1 cellular context compared by ENCODE assay signal in the genomic region with DNA sequence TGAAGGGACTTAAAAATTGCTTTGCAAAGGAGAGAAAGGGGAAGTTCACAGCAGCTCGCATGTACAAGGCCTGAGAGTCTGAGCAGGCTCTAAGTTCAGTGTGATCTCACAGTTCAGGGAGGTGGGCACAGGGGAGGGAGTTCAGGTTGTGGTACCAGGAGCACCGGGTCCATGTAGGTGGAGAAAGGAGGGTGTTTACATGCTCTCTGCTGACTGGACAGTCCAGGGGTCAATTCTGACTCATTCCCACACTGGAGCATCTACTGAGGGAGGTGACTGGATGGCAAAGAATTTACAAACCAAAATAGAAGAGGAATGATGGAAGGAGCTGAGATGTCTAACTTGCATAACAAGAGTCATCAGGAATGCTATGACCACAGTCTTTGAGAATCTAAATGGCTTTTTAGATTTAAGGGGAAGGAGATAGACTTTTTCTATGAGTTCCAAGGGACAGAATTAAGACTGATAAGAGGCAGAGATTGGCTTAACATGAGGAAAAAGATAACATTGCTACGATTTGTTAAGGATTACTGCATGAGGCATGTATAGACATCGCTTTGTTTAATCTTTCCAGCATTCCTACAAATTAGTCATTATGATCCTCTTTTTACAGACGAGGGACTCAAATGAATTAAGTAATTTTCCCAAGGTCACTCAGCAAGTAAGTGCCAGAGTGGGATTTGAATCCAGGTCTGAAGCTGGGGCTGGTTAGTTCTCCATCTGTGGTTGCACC.
TF ChIP-seq lines count a peak whose summit lies in the region.

No MANE protein-coding gene starts in this region.

TF ChIP-seq in HepG2, 621 proteins besides CTCF, POLR2A, EP300 and RAD21 (continued from another document and continues in another):
- TF ChIP-seq, protein P1, sequence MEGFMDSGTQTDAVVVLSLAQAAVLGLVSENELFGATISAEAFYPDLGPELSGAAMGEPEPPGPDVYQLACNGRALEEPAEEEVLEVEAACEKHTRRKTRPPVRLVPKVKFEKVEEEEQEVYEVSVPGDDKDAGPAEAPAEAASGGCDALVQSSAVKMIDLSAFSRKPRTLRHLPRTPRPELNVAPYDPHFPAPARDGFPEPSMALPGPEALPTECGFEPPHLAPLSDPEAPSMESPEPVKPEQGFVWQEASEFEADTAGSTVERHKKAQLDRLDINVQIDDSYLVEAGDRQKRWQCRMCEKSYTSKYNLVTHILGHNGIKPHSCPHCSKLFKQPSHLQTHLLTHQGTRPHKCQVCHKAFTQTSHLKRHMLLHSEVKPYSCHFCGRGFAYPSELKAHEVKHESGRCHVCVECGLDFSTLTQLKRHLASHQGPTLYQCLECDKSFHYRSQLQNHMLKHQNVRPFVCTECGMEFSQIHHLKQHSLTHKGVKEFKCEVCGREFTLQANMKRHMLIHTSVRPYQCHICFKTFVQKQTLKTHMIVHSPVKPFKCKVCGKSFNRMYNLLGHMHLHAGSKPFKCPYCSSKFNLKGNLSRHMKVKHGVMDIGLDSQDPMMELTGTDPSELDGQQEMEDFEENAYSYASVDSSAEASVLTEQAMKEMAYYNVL (CRISPR knock-in tag; IDR thresholded peaks at IDR 0.05; ENCODE audit: borderline replicate concordance) = no peak
- TF ChIP-seq ZNF563 (CRISPR knock-in tag; IDR thresholded peaks at IDR 0.05) = no peak
- TF ChIP-seq, protein P2, sequence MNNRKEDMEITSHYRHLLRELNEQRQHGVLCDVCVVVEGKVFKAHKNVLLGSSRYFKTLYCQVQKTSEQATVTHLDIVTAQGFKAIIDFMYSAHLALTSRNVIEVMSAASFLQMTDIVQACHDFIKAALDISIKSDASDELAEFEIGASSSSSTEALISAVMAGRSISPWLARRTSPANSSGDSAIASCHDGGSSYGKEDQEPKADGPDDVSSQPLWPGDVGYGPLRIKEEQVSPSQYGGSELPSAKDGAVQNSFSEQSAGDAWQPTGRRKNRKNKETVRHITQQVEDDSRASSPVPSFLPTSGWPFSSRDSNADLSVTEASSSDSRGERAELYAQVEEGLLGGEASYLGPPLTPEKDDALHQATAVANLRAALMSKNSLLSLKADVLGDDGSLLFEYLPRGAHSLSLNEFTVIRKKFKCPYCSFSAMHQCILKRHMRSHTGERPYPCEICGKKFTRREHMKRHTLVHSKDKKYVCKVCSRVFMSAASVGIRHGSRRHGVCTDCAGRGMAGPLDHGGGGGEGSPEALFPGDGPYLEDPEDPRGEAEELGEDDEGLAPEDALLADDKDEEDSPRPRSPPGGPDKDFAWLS (CRISPR knock-in tag; IDR thresholded peaks at IDR 0.05; ENCODE audit: borderline replicate concordance) = no peak
- no peak for TF ChIP-seq ZZZ3 (CRISPR knock-in tag; IDR thresholded peaks at IDR 0.05; ENCODE audit: borderline replicate concordance)
- TF ChIP-seq ZNF841 (CRISPR knock-in tag; IDR thresholded peaks at IDR 0.05; ENCODE audit: borderline replicate concordance) = no peak
- peak; percentile 97 for TF ChIP-seq FOXO1 (CRISPR knock-in tag; IDR thresholded peaks at IDR 0.05)
- TF ChIP-seq NR1H2 (CRISPR knock-in tag; IDR thresholded peaks at IDR 0.05; ENCODE audit: borderline replicate concordance, low read depth) = no peak
- no peak for TF ChIP-seq TMF1 (CRISPR knock-in tag; IDR thresholded peaks at IDR 0.05; ENCODE audit: low read depth)
- TF ChIP-seq SMAD9 (CRISPR knock-in tag; IDR thresholded peaks at IDR 0.05) = no peak
- no peak for TF ChIP-seq ZNF674 (CRISPR knock-in tag; IDR thresholded peaks at IDR 0.05; ENCODE audit: low read depth)
- TF ChIP-seq TARDBP (CRISPR knock-in tag; IDR thresholded peaks at IDR 0.05) = peak; percentile 21; the same call in 1 of the 2 replicates
- TF ChIP-seq, protein P3, sequence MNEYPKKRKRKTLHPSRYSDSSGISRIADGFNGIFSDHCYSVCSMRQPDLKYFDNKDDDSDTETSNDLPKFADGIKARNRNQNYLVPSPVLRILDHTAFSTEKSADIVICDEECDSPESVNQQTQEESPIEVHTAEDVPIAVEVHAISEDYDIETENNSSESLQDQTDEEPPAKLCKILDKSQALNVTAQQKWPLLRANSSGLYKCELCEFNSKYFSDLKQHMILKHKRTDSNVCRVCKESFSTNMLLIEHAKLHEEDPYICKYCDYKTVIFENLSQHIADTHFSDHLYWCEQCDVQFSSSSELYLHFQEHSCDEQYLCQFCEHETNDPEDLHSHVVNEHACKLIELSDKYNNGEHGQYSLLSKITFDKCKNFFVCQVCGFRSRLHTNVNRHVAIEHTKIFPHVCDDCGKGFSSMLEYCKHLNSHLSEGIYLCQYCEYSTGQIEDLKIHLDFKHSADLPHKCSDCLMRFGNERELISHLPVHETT (CRISPR knock-in tag; conservative IDR thresholded peaks at IDR 0.05) = no peak
- no peak for TF ChIP-seq ZNF672 (CRISPR knock-in tag; IDR thresholded peaks at IDR 0.05)
- no peak for TF ChIP-seq ARHGAP35 (CRISPR knock-in tag; IDR thresholded peaks at IDR 0.05; ENCODE audit: borderline replicate concordance)
- TF ChIP-seq ZNF232 (CRISPR knock-in tag; IDR thresholded peaks at IDR 0.05; ENCODE audit: borderline replicate concordance) = no peak
- no peak for TF ChIP-seq MATR3 (CRISPR knock-in tag; IDR thresholded peaks at IDR 0.05)
- TF ChIP-seq ZNF567 (CRISPR knock-in tag; IDR thresholded peaks at IDR 0.05; ENCODE audit: borderline replicate concordance) = no peak
- TF ChIP-seq ZNF768 (CRISPR knock-in tag; IDR thresholded peaks at IDR 0.05) = no peak
- no peak for TF ChIP-seq ZNF234 (CRISPR knock-in tag; conservative IDR thresholded peaks at IDR 0.05)
- TF ChIP-seq ZFP36 (IDR thresholded peaks at IDR 0.05; ENCODE audit: borderline replicate concordance, low read depth, low read length, partially characterized antibody) = no peak
- TF ChIP-seq ZNF432 (CRISPR knock-in tag; IDR thresholded peaks at IDR 0.05; ENCODE audit: borderline replicate concordance) = no peak
- no peak for TF ChIP-seq ZMYM4 (CRISPR knock-in tag; IDR thresholded peaks at IDR 0.05)
- no peak for TF ChIP-seq SYNCRIP (IDR thresholded peaks at IDR 0.05; ENCODE audit: insufficient read depth, low read depth, low read length)
- TF ChIP-seq, protein P4, sequence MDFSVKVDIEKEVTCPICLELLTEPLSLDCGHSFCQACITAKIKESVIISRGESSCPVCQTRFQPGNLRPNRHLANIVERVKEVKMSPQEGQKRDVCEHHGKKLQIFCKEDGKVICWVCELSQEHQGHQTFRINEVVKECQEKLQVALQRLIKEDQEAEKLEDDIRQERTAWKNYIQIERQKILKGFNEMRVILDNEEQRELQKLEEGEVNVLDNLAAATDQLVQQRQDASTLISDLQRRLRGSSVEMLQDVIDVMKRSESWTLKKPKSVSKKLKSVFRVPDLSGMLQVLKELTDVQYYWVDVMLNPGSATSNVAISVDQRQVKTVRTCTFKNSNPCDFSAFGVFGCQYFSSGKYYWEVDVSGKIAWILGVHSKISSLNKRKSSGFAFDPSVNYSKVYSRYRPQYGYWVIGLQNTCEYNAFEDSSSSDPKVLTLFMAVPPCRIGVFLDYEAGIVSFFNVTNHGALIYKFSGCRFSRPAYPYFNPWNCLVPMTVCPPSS (IDR thresholded peaks at IDR 0.05) = no peak
- no peak for TF ChIP-seq NRL (CRISPR knock-in tag; IDR thresholded peaks at IDR 0.05; ENCODE audit: borderline replicate concordance)
- TF ChIP-seq ZNF761 (CRISPR knock-in tag; conservative IDR thresholded peaks at IDR 0.05) = no peak
- no peak for TF ChIP-seq ZNF703 (CRISPR knock-in tag; IDR thresholded peaks at IDR 0.05; ENCODE audit: borderline replicate concordance)
- TF ChIP-seq SMAD3 (CRISPR knock-in tag; IDR thresholded peaks at IDR 0.05) = no peak
- TF ChIP-seq, protein P5, sequence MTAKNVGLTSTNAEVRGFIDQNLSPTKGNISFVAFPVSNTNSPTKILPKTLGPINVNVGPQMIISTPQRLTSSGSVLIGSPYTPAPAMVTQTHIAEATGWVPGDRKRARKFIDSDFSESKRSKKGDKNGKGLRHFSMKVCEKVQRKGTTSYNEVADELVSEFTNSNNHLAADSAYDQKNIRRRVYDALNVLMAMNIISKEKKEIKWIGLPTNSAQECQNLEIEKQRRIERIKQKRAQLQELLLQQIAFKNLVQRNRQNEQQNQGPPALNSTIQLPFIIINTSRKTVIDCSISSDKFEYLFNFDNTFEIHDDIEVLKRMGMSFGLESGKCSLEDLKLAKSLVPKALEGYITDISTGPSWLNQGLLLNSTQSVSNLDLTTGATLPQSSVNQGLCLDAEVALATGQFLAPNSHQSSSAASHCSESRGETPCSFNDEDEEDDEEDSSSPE (CRISPR knock-in tag; IDR thresholded peaks at IDR 0.05) = no peak
- TF ChIP-seq, protein P6, sequence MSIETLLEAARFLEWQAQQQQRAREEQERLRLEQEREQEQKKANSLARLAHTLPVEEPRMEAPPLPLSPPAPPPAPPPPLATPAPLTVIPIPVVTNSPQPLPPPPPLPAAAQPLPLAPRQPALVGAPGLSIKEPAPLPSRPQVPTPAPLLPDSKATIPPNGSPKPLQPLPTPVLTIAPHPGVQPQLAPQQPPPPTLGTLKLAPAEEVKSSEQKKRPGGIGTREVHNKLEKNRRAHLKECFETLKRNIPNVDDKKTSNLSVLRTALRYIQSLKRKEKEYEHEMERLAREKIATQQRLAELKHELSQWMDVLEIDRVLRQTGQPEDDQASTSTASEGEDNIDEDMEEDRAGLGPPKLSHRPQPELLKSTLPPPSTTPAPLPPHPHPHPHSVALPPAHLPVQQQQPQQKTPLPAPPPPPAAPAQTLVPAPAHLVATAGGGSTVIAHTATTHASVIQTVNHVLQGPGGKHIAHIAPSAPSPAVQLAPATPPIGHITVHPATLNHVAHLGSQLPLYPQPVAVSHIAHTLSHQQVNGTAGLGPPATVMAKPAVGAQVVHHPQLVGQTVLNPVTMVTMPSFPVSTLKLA (IDR thresholded peaks at IDR 0.05) = peak; percentile 23; the same call in 1 of the 2 replicates
- no peak for TF ChIP-seq SP4 (CRISPR knock-in tag; IDR thresholded peaks at IDR 0.05)
- no peak for TF ChIP-seq ZFP36L1 (CRISPR knock-in tag; IDR thresholded peaks at IDR 0.05)
- TF ChIP-seq TGIF2 (CRISPR knock-in tag; IDR thresholded peaks at IDR 0.05) = no peak
- peak; percentile 81 for TF ChIP-seq RARA (CRISPR knock-in tag; IDR thresholded peaks at IDR 0.05)
- TF ChIP-seq HNRNPL (IDR thresholded peaks at IDR 0.05; ENCODE audit: low read depth, low read length) = no peak
- TF ChIP-seq ZNF383 (CRISPR knock-in tag; IDR thresholded peaks at IDR 0.05; ENCODE audit: borderline replicate concordance) = no peak
- no peak for TF ChIP-seq ZNF724P (CRISPR knock-in tag; IDR thresholded peaks at IDR 0.05; ENCODE audit: borderline replicate concordance)
- TF ChIP-seq KDM4B (CRISPR knock-in tag; IDR thresholded peaks at IDR 0.05) = 0 out of 2 replicates have a peak, but pooled peaks have one; percentile 25
- TF ChIP-seq, protein P7, sequence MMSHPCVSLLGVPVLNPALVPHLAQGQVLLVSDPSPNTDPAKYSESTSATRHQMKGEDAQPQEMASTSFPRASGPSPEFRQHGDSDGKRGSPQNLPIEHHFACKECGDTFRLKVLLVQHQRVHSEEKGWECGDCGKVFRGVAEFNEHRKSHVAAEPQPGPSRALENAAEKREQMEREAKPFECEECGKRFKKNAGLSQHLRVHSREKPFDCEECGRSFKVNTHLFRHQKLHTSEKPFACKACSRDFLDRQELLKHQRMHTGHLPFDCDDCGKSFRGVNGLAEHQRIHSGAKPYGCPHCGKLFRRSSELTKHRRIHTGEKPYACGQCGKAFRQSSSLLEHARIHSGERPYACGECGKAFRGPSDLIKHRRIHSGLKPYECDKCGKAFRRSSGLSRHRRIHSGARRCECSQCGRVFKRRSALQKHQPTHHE (CRISPR knock-in tag; IDR thresholded peaks at IDR 0.05; ENCODE audit: borderline replicate concordance) = no peak
- TF ChIP-seq, protein P8, sequence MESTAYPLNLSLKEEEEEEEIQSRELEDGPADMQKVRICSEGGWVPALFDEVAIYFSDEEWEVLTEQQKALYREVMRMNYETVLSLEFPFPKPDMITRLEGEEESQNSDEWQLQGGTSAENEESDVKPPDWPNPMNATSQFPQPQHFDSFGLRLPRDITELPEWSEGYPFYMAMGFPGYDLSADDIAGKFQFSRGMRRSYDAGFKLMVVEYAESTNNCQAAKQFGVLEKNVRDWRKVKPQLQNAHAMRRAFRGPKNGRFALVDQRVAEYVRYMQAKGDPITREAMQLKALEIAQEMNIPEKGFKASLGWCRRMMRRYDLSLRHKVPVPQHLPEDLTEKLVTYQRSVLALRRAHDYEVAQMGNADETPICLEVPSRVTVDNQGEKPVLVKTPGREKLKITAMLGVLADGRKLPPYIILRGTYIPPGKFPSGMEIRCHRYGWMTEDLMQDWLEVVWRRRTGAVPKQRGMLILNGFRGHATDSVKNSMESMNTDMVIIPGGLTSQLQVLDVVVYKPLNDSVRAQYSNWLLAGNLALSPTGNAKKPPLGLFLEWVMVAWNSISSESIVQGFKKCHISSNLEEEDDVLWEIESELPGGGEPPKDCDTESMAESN (CRISPR knock-in tag; conservative IDR thresholded peaks at IDR 0.05) = no peak
- TF ChIP-seq, protein P9, sequence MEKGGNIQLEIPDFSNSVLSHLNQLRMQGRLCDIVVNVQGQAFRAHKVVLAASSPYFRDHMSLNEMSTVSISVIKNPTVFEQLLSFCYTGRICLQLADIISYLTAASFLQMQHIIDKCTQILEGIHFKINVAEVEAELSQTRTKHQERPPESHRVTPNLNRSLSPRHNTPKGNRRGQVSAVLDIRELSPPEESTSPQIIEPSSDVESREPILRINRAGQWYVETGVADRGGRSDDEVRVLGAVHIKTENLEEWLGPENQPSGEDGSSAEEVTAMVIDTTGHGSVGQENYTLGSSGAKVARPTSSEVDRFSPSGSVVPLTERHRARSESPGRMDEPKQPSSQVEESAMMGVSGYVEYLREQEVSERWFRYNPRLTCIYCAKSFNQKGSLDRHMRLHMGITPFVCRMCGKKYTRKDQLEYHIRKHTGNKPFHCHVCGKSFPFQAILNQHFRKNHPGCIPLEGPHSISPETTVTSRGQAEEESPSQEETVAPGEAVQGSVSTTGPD (CRISPR knock-in tag; IDR thresholded peaks at IDR 0.05) = no peak
- no peak for TF ChIP-seq ZNF782 (CRISPR knock-in tag; IDR thresholded peaks at IDR 0.05; ENCODE audit: borderline replicate concordance)
- TF ChIP-seq, protein P10, sequence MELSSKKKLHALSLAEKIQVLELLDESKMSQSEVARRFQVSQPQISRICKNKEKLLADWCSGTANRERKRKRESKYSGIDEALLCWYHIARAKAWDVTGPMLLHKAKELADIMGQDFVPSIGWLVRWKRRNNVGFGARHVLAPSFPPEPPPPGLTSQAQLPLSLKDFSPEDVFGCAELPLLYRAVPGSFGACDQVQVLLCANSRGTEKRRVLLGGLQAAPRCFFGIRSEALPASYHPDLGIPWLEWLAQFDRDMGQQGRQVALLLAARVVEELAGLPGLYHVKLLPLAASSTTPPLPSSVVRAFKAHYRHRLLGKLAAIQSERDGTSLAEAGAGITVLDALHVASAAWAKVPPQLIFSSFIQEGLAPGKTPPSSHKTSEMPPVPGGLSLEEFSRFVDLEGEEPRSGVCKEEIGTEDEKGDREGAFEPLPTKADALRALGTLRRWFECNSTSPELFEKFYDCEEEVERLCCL (CRISPR knock-in tag; IDR thresholded peaks at IDR 0.05; ENCODE audit: borderline replicate concordance) = no peak
- no peak for TF ChIP-seq SIN3B (IDR thresholded peaks at IDR 0.05; ENCODE audit: low read length)
- no peak for TF ChIP-seq ZNF713 (CRISPR knock-in tag; IDR thresholded peaks at IDR 0.05)
- no peak for TF ChIP-seq ZNF629 (CRISPR knock-in tag; conservative IDR thresholded peaks at IDR 0.05)
- TF ChIP-seq RBM22 (optimal IDR thresholded peaks at IDR 0.05; ENCODE audit: low read length) = no peak
- TF ChIP-seq GPN1 (CRISPR knock-in tag; IDR thresholded peaks at IDR 0.05; ENCODE audit: borderline replicate concordance) = no peak
- no peak for TF ChIP-seq BRCA1 (CRISPR knock-in tag; IDR thresholded peaks at IDR 0.05)
- TF ChIP-seq ZNF264 (CRISPR knock-in tag; IDR thresholded peaks at IDR 0.05) = peak; percentile 72
- no peak for TF ChIP-seq ZNF460 (CRISPR knock-in tag; IDR thresholded peaks at IDR 0.05; ENCODE audit: borderline replicate concordance)
- TF ChIP-seq SALL1 (CRISPR knock-in tag; IDR thresholded peaks at IDR 0.05) = peak; percentile 72
